26 cellular contexts compared by ENCODE assay signal in genomic region chr4:183561905-183562304, GRCh38.
"Had no signal": no experiment of that assay in that cellular context is flagged by ENCODE, and none has a peak within 500 bp of the region (broad histone marks: within the 10 kb centered on the region; RNA-seq: fewer than 3 reads in every experiment).

No MANE protein-coding gene starts in this region.

- H3K9me3 ChIP-seq: esophagus muscularis mucosa, gastroesophageal sphincter, heart left ventricle, left lung, mucosa of descending colon had no signal

- H3K27ac ChIP-seq: coronary artery, dorsolateral prefrontal cortex, esophagus muscularis mucosa, foreskin keratinocyte, gastroesophageal sphincter, heart left ventricle, hepatocyte, left lung had no signal

- H3K27me3 ChIP-seq: dorsolateral prefrontal cortex, esophagus muscularis mucosa, gastroesophageal sphincter, hepatocyte, left lung had no signal

- H3K36me3 ChIP-seq: esophagus muscularis mucosa, gastroesophageal sphincter, heart left ventricle, left lung had no signal

- H2AFZ ChIP-seq: hepatocyte had no signal

- DNase-seq: dermis blood vessel endothelial cell; dorsolateral prefrontal cortex; effector CD4-positive, alpha-beta T cell; effector memory CD4-positive, alpha-beta T cell; foreskin keratinocyte; heart left ventricle; hypothalamus; immature natural killer cell; islet precursor cell; kidney; kidney glomerular epithelial cell; left colon; left lung; left ventricle myocardium superior; mammary epithelial cell; mucosa of descending colon; naive B cell; naive thymus-derived CD8-positive, alpha-beta T cell had no signal

- H3K4me2 ChIP-seq: hepatocyte had no signal

- H3K4me1 ChIP-seq: foreskin keratinocyte, gastroesophageal sphincter, heart left ventricle, left lung had no signal

- FAIRE-seq: colon, endothelial cell of umbilical vein, frontal cortex, kidney had no signal

- ATAC-seq: foreskin keratinocyte; gastroesophageal sphincter; heart left ventricle; left colon; left lung; left ventricle myocardium superior; mucosa of descending colon; naive thymus-derived CD8-positive, alpha-beta T cell had no signal

- H3K79me2 ChIP-seq: hepatocyte had no signal

- H3K4me3 ChIP-seq: coronary artery, dorsolateral prefrontal cortex, esophagus muscularis mucosa, gastroesophageal sphincter, heart left ventricle, hepatocyte, left lung, lung, mucosa of descending colon had no signal
